In genomic region chr20:19735446-19735845, GRCh38 we compare ENCODE assay signal across 9 cellular contexts. TPM values are rescaled to one million over a fixed set of nuclear protein-coding genes. Genes with fewer than 3 reads are reported as not detected.
A peak's percentile ranks its signal among the peaks of the same experiment; 100 is the strongest.
DNase-seq lines count a peak whose midpoint lies in the region; ATAC-seq and TF ChIP-seq lines count a peak whose summit lies in the region.
"Had no signal": no experiment of that assay in that cellular context is flagged by ENCODE, and none has a peak within 500 bp of the region (broad histone marks: within the 10 kb centered on the region; RNA-seq: fewer than 3 reads in every experiment).

No MANE protein-coding gene starts in this region.

- DNase-seq in GM04504 (ENCODE audit: low read depth) (peak; percentile 65), MV-4-11 (lab: John Stamatoyannopoulos, UW) (peak; percentile 79), amygdala (lab: John Stamatoyannopoulos, UW) (peak in 35 of 56 donors; percentile 5 to 57 (median 16)), right atrium auricular region (ENCODE audit: low spot score) (peak; percentile 88), sciatic nerve (ENCODE audit: low spot score) (peak; percentile 73), NCI-H1105 treated with DMSO at 0.1 percent for 48 hours (lab: John Stamatoyannopoulos, UW) (no peak)

- intact Hi-C loops in sciatic nerve (cut with DNase I): no loop called here

- H3K4me1 ChIP-seq in right atrium auricular region: peaks cover 0 to 26% of the 10 kb centered on the region in 2 donors

- H3K27me3 ChIP-seq in right atrium auricular region: no peaks in the 10 kb centered on the region
- H3K27me3 ChIP-seq: neutrophil had no signal

- H3K36me3 ChIP-seq in right atrium auricular region: no peaks in the 10 kb centered on the region
- H3K36me3 ChIP-seq: neutrophil had no signal

- no peaks in the 10 kb centered on the region for H3K9me3 ChIP-seq in right atrium auricular region
- H3K9me3 ChIP-seq: neutrophil had no signal

- peak overlapping the region; percentile 51 to 56 for H3K27ac ChIP-seq in right atrium auricular region
- H3K27ac ChIP-seq: neutrophil had no signal

- ATAC-seq in sciatic nerve (peak; percentile 96), HG03520 (IDR thresholded peaks at IDR 0.05; ENCODE audit: unreplicated experiment) (no peak), GM21717 (IDR thresholded peaks at IDR 0.05; ENCODE audit: unreplicated experiment) (no peak)

- H3K4me3 ChIP-seq in right atrium auricular region: no peak overlapping the region

- TF ChIP-seq CTCF in right atrium auricular region (IDR thresholded peaks at IDR 0.05): no peak

RNA-seq across cellular contexts. Expression of gene RIN2, which starts 22.6 kb away (rescaled TPM):
- 10 to 100 TPM; 33.1 to 56.6 TPM for total RNA-seq in right atrium auricular region
- 94.9 TPM for total RNA-seq in sciatic nerve
